ENCODE assay signal across 1 cellular context in genomic region chr12:1604464-1604863, GRCh38.
TF ChIP-seq lines count a peak whose summit lies in the region.

No MANE protein-coding gene starts in this region.

TF ChIP-seq in K562, 482 proteins besides CTCF, POLR2A, EP300 and RAD21:
- TF ChIP-seq CREBBP (IDR thresholded peaks at IDR 0.05; ENCODE audit: low read depth, low read length) (no peak), ZNF830 (CRISPR knock-in tag; IDR thresholded peaks at IDR 0.05) (no peak), E2F6 (IDR thresholded peaks at IDR 0.05; ENCODE audit: borderline replicate concordance in 1 of 2, extremely low read depth in 1 of 2, insufficient read depth in 1 of 2, insufficient read length in 1 of 2, low read depth in 1 of 2, low read length in 1 of 2, poor library complexity in 1 of 2, severe bottlenecking in 1 of 2) (no peak), JUND (IDR thresholded peaks at IDR 0.05; ENCODE audit: borderline replicate concordance, low read depth, low read length) (no peak), JUND (tag; IDR thresholded peaks at IDR 0.05; ENCODE audit: borderline replicate concordance, low read depth, low read length) (no peak), PHB2 (IDR thresholded peaks at IDR 0.05; ENCODE audit: low read depth) (no peak), ERF (CRISPR knock-in tag; IDR thresholded peaks at IDR 0.05) (no peak), ZNF12 (CRISPR knock-in tag; IDR thresholded peaks at IDR 0.05) (no peak)
